Comparison of ENCODE assay signal across 8 cellular contexts in the genomic region with DNA sequence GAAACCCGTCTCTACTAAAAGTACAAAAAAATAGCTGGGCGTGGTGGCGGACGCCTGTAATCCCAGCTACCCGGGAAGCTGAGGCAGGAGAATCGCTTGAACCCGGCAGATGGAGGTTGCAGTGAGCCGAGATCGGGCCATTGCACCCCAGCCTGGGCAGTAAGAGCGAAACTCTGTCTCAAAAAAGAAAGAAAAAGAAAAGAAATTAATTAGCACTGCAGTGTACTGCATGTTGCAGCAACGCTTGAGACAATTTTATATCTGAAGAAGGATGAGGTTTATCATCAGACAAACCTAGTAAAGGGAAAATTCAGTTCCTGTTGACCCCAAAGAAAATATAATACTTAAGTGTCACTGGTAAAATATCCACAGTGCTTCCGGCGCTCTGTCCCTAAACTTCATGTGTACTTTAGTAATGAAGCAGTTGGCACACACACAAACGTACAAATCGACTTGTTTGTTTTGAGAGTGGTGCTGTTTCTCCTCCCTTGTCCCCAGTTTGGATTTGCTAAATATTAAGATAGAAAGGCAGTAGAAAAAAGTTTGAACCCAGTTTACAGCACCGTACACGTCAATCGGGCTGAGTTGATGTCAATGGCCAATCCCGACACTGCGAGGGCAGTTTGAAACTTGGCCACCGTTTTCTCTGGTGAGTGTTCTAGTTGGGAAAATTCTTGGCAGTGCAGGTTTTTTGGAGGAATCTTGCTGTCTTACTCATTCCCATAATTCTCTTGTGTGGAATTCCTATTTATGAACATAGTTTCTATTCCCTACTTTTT.
DNase-seq lines count a peak whose midpoint lies in the region; ATAC-seq and TF ChIP-seq lines count a peak whose summit lies in the region.

No MANE protein-coding gene starts in this region.

- peaks cover 21% of the 10 kb centered on the region for H3K4me1 Mint-ChIP-seq in T-helper 2 cell treated with Interferon-gamma antibody and Interleukin-4, amounts not matched to agents 5 μg/mL and 100 μg/mL, for 36 hours (ENCODE audit: low read depth)

- ATAC-seq in SK-N-SH treated with all-trans-retinoic acid at 6 μM for 48 hours = peak; percentile 57
- no peak for ATAC-seq in GM19455 (IDR thresholded peaks at IDR 0.05; ENCODE audit: unreplicated experiment)
- ATAC-seq in HG03135 (IDR thresholded peaks at IDR 0.05; ENCODE audit: unreplicated experiment) = no peak

- peaks cover 19% of the 10 kb centered on the region for H3K36me3 Mint-ChIP-seq in T-helper 2 cell treated with Interferon-gamma antibody and Interleukin-4, amounts not matched to agents 5 μg/mL and 100 μg/mL, for 36 hours (ENCODE audit: low read depth)

- DNase-seq in DMS153 (lab: John Stamatoyannopoulos, UW) (peak; percentile 28), HT-29 (ENCODE audit: low spot score) (peak; percentile 64), fibroblast of mammary gland (ENCODE audit: low read depth) (peak; percentile 96), posterior vena cava (ENCODE audit: low spot score) (peak; percentile 81)
- DNase-seq in T-helper 2 cell treated with Interferon-gamma antibody and Interleukin-4, amounts not matched to agents 5 μg/mL and 100 μg/mL, for 36 hours (ENCODE audit: low spot score) = no peak

- peak overlapping the region; percentile 55 for H3K4me3 ChIP-seq in fibroblast of mammary gland (ENCODE audit: control insufficient read depth, low read depth, low read length)

- H3K4me3 Mint-ChIP-seq in T-helper 2 cell treated with Interferon-gamma antibody and Interleukin-4, amounts not matched to agents 5 μg/mL and 100 μg/mL, for 36 hours = no peak overlapping the region

- no peak for TF ChIP-seq CTCF in fibroblast of mammary gland (conservative IDR thresholded peaks at IDR 0.05; ENCODE audit: control insufficient read depth, insufficient read depth, low read depth, low read length)

- H3K27me3 Mint-ChIP-seq in T-helper 2 cell treated with Interferon-gamma antibody and Interleukin-4, amounts not matched to agents 5 μg/mL and 100 μg/mL, for 36 hours (ENCODE audit: low read depth) = no peaks in the 10 kb centered on the region

- no peaks in the 10 kb centered on the region for H3K9me3 Mint-ChIP-seq in T-helper 2 cell treated with Interferon-gamma antibody and Interleukin-4, amounts not matched to agents 5 μg/mL and 100 μg/mL, for 36 hours

- H3K27ac Mint-ChIP-seq in T-helper 2 cell treated with Interferon-gamma antibody and Interleukin-4, amounts not matched to agents 5 μg/mL and 100 μg/mL, for 36 hours = no peak overlapping the region

- intact Hi-C loops in posterior vena cava (cut with DNase I) = no loop called here

TF ChIP-seq in SK-N-SH treated with all-trans-retinoic acid at 6 μM for 48 hours, 23 proteins besides CTCF, POLR2A, EP300 and RAD21:
- TF ChIP-seq, protein P1, sequence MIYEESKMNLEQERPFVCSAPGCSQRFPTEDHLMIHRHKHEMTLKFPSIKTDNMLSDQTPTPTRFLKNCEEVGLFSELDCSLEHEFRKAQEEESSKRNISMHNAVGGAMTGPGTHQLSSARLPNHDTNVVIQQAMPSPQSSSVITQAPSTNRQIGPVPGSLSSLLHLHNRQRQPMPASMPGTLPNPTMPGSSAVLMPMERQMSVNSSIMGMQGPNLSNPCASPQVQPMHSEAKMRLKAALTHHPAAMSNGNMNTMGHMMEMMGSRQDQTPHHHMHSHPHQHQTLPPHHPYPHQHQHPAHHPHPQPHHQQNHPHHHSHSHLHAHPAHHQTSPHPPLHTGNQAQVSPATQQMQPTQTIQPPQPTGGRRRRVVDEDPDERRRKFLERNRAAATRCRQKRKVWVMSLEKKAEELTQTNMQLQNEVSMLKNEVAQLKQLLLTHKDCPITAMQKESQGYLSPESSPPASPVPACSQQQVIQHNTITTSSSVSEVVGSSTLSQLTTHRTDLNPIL (CRISPR knock-in tag; IDR thresholded peaks at IDR 0.05; ENCODE audit: low read depth) = no peak
- TF ChIP-seq BACH2 (CRISPR knock-in tag; IDR thresholded peaks at IDR 0.05; ENCODE audit: borderline replicate concordance) = no peak
